8 cellular contexts compared by ENCODE assay signal in genomic region chr14:34059925-34060746, GRCh38.
DNase-seq lines count a peak whose midpoint lies in the region; ATAC-seq and TF ChIP-seq lines count a peak whose summit lies in the region.

No MANE protein-coding gene starts in this region.

- H4K5ac ChIP-seq in IMR-90 (ENCODE audit: low read depth, low read length): peak overlapping the region; percentile 88

- H2AK9ac ChIP-seq in IMR-90 (replicated peaks; ENCODE audit: low read depth, low read length, poor library complexity): peak overlapping the region; percentile 12

- H3K18ac ChIP-seq in IMR-90 (ENCODE audit: low read depth, low read length): peak overlapping the region; percentile 75

- no peak for TF ChIP-seq RAD21 in IMR-90 (IDR thresholded peaks at IDR 0.05; ENCODE audit: low read length)

- H3K79me1 ChIP-seq in IMR-90 (ENCODE audit: low read depth in 1 of 2, low read length in 2 of 2): no peaks in the 10 kb centered on the region

- TF ChIP-seq POLR2A in IMR-90 (IDR thresholded peaks at IDR 0.05; ENCODE audit: low read depth, low read length): no peak

- H2AK5ac ChIP-seq in IMR-90 (ENCODE audit: low read depth, low read length): no peak overlapping the region

- no peak overlapping the region for H2BK20ac ChIP-seq in IMR-90 (ENCODE audit: low read depth, low read length)

- peak overlapping the region; percentile 61 for H2BK5ac ChIP-seq in IMR-90 (ENCODE audit: low read depth, low read length, poor library complexity, severe bottlenecking)

- peak overlapping the region; percentile 72; the same call in 2 of the 3 replicates for H2BK15ac ChIP-seq in IMR-90 (ENCODE audit: low read depth, low read length)

- 2% methylated on average over 43 of the region's 91 CpGs; no CpG with 5 or more reads in 1 of the 2 experiments for WGBS in IMR-90 (ENCODE audit: extremely low coverage in 2 of 2, insufficient read length in 1 of 2), 2 experiments

- TF ChIP-seq CTCF in GM06990 (IDR thresholded peaks at IDR 0.05; ENCODE audit: insufficient read depth, low read length, poor library complexity, severe bottlenecking) (no peak), IMR-90 (conservative IDR thresholded peaks at IDR 0.05; ENCODE audit: low read depth, low read length) (0 out of 2 replicates have a peak, but pooled peaks have one; percentile 26), cardiac fibroblast (IDR thresholded peaks at IDR 0.05; ENCODE audit: low read depth, low read length) (no peak)

- H3K4me2 ChIP-seq in IMR-90 (ENCODE audit: low read depth, low read length): peak overlapping the region; percentile 75

- peak overlapping the region; percentile 82 for H2BK120ac ChIP-seq in IMR-90 (ENCODE audit: low read depth, low read length)

- peak overlapping the region; percentile 39 for H3K4me3 ChIP-seq in GM06990 (replicated peaks; ENCODE audit: low read depth, low read length)
- H3K4me3 ChIP-seq in IMR-90 (ENCODE audit: insufficient read depth, low read depth, low read length): peak overlapping the region; percentile 65
- H3K4me3 ChIP-seq in cardiac fibroblast (replicated peaks in 1 of 2; ENCODE audit: low read depth in 2 of 2, low read length in 2 of 2): peak overlapping the region; percentile 59 to 60
- peak overlapping the region; percentile 33 to 54 (median 49) for H3K4me3 ChIP-seq in skin epidermis

- dilution Hi-C loops in IMR-90 (cut with HindIII; ENCODE audit: low sequenced_read_pairs, unreplicated experiment): no loop called here

- peak overlapping the region; percentile 73 to 81 for H4K8ac ChIP-seq in IMR-90 (ENCODE audit: low read depth in 2 of 2, low read length in 2 of 2)

- no peak overlapping the region for H3K23ac ChIP-seq in IMR-90 (ENCODE audit: low read depth, low read length)

- no peaks in the 10 kb centered on the region for H3K9me3 ChIP-seq in IMR-90 (ENCODE audit: control insufficient read depth, insufficient read depth, low read length)

- no peak overlapping the region for H3K56ac ChIP-seq in IMR-90 (ENCODE audit: extremely low read depth, insufficient read depth, low read length)

- in situ Hi-C loops in IMR-90 (cut with MboI; ENCODE audit: low sequenced_read_pairs): no loop called here

- H4K91ac ChIP-seq in IMR-90 (ENCODE audit: insufficient read depth, low read depth, low read length): peak overlapping the region; percentile 91

- no peak overlapping the region; the same call in 1 of the 2 replicates for H3K14ac ChIP-seq in IMR-90 (replicated peaks; ENCODE audit: low read depth, low read length)

- POLR2A ChIA-PET in IMR-90 (lab: Charles Lee; ENCODE audit: unreplicated experiment): no interaction called here

- peak overlapping the region; percentile 91 for H3K9ac ChIP-seq in IMR-90 (ENCODE audit: low read depth, low read length)

- no TSS peak for BruUV-seq in IMR-90 (replicated peaks; lab: Mats Ljungman, UMichigan)

- H3K36me3 ChIP-seq in GM06990 (ENCODE audit: control insufficient read depth, insufficient read depth, low read length): no peaks in the 10 kb centered on the region
- H3K36me3 ChIP-seq in IMR-90 (ENCODE audit: control insufficient read depth, insufficient read depth, low read length): no peaks in the 10 kb centered on the region

- peak overlapping the region; percentile 92 for H2AFZ ChIP-seq in IMR-90 (replicated peaks; ENCODE audit: low read length, poor library complexity)

- intact Hi-C loops in IMR-90 (cut with micrococcal nuclease): no loop called here

- CTCF ChIA-PET in IMR-90 (lab: Yijun Ruan, JAX): no interaction called here

- 0 out of 2 replicates have a peak, but pooled peaks cover 3% of the 10 kb centered on the region for H3K9me1 ChIP-seq in IMR-90 (ENCODE audit: insufficient read depth, low read length)

- no peaks in the 10 kb centered on the region for H4K20me1 ChIP-seq in IMR-90 (ENCODE audit: insufficient read depth, low read length)

- no peaks in the 10 kb centered on the region; the same call in 1 of the 2 replicates for H3K27me3 ChIP-seq in GM06990 (replicated peaks; ENCODE audit: control insufficient read depth, insufficient read depth, low read length)
- H3K27me3 ChIP-seq in IMR-90 (ENCODE audit: control insufficient read depth, insufficient read depth, low read length): peaks cover 3% of the 10 kb centered on the region

- H3K4ac ChIP-seq in IMR-90 (ENCODE audit: low read depth, low read length): peak overlapping the region; percentile 65

- ATAC-seq in GM21529 (IDR thresholded peaks at IDR 0.05; ENCODE audit: unreplicated experiment) (peak; percentile 69), IMR-90 (ENCODE audit: low read depth) (peak; percentile 99)

- H3K27ac ChIP-seq in IMR-90 (ENCODE audit: insufficient read depth, low read length) (peak overlapping the region; percentile 50; the same call in 1 of the 2 replicates), skin epidermis (peak overlapping the region; percentile 49 to 93 (median 87))

- peak; percentile 62 for DNase-seq in GM06990 (ENCODE audit: extremely low read depth, insufficient read length)
- DNase-seq in IMR-90: peak; percentile 50
- DNase-seq in UCSD-AML1 (lab: John Stamatoyannopoulos, UW; ENCODE audit: unreplicated experiment): peak; percentile 55
- peak; percentile 65 to 73 for DNase-seq in cardiac fibroblast (ENCODE audit: low read depth in 2 of 2)
- peak; percentile 67 for DNase-seq in iris pigment epithelial cell (ENCODE audit: low read depth)
- DNase-seq in NCI-H1694 (lab: John Stamatoyannopoulos, UW): no peak

- 0 out of 2 replicates have a peak, but pooled peaks cover 4% of the 10 kb centered on the region for H3K4me1 ChIP-seq in IMR-90 (ENCODE audit: control insufficient read depth, insufficient read depth, low read length)

TF ChIP-seq in IMR-90, 13 proteins besides CTCF, POLR2A, EP300 and RAD21:
- TF ChIP-seq FOS (IDR thresholded peaks at IDR 0.05; ENCODE audit: low read depth, low read length) (peak; percentile 27; the same call in 1 of the 2 replicates), USF2 (IDR thresholded peaks at IDR 0.05; ENCODE audit: low read depth, low read length) (0 out of 2 replicates have a peak, but pooled peaks have one; percentile 2), NFE2L2 (IDR thresholded peaks at IDR 0.05; ENCODE audit: low read depth, low read length) (peak; percentile 56; the same call in 1 of the 2 replicates), SMC3 (IDR thresholded peaks at IDR 0.05; ENCODE audit: low read depth, low read length) (no peak), MAZ (IDR thresholded peaks at IDR 0.05; ENCODE audit: borderline replicate concordance, low read depth, low read length) (peak; percentile 29; the same call in 1 of the 2 replicates), MXI1 (IDR thresholded peaks at IDR 0.05; ENCODE audit: borderline replicate concordance, low read depth, low read length) (no peak)
